ENCODE assay signal across 8 cellular contexts in genomic region chr10:125896088-125896934, GRCh38. TPM values are rescaled to one million over a fixed set of nuclear protein-coding genes. Genes with fewer than 3 reads are reported as not detected.
DNase-seq lines count a peak whose midpoint lies in the region; ATAC-seq and TF ChIP-seq lines count a peak whose summit lies in the region.
"Not testable (repeated sequence)": the region's sequence is repeated elsewhere in the genome, so short reads cannot be mapped to it uniquely, and the experiment has no call there.

FANK1 (plus strand) TSS chr10:125896564; CDS start chr10:125896643, 79 bp downstream.

- POLR2A ChIA-PET in BJ (lab: Charles Lee); activated CD8-positive, alpha-beta T cell treated with anti-CD3 and anti-CD28 coated beads for 36 hours (lab: Charles Lee): not testable (repeated sequence)

- peak within 1 kb of the TSS; percentile 91 for H3K4me3 Mint-ChIP-seq in activated CD8-positive, alpha-beta T cell treated with anti-CD3 and anti-CD28 coated beads for 36 hours

- not testable (repeated sequence) for H3K36me3 ChIP-seq in BJ (ENCODE audit: control insufficient read depth, insufficient read depth, low read length); liver (ENCODE audit: control insufficient read depth in 4 of 4, insufficient read depth in 3 of 4, low read depth in 1 of 4, low read length in 3 of 4)

- not testable (repeated sequence) for H3K36me3 Mint-ChIP-seq in activated CD8-positive, alpha-beta T cell treated with anti-CD3 and anti-CD28 coated beads for 36 hours (ENCODE audit: low read depth)

- H3K4me1 Mint-ChIP-seq in activated CD8-positive, alpha-beta T cell treated with anti-CD3 and anti-CD28 coated beads for 36 hours (ENCODE audit: low read depth) = peaks cover 15% of the 10 kb centered on the region

- not testable (repeated sequence) for H3K9me3 ChIP-seq in liver (ENCODE audit: control insufficient read depth in 4 of 4, low read length in 3 of 4)

- not testable (repeated sequence) for H3K27me3 ChIP-seq in BJ (ENCODE audit: control insufficient read depth, insufficient read depth, low read length); liver (ENCODE audit: control insufficient read depth in 4 of 4, insufficient read depth in 4 of 4, low read length in 3 of 4)

- ATAC-seq in GM19328 (IDR thresholded peaks at IDR 0.05; ENCODE audit: unreplicated experiment) (peak; percentile 86), HG03432 (IDR thresholded peaks at IDR 0.05; ENCODE audit: unreplicated experiment) (peak; percentile 91)
- peak; percentile 87 for ATAC-seq in activated CD8-positive, alpha-beta T cell treated with anti-CD3 and anti-CD28 coated beads for 36 hours

- peak within 1 kb of the TSS; percentile 86 for H3K27ac Mint-ChIP-seq in activated CD8-positive, alpha-beta T cell treated with anti-CD3 and anti-CD28 coated beads for 36 hours

- H3K4me3 ChIP-seq in BJ (ENCODE audit: low read depth, low read length) (peak within 1 kb of the TSS; percentile 86), liver (ENCODE audit: low read depth in 1 of 3, low read length in 3 of 3) (peak within 1 kb of the TSS; percentile 69 to 75 (median 74))

- TF ChIP-seq CTCF in BJ (IDR thresholded peaks at IDR 0.05; ENCODE audit: insufficient read depth, low read depth, low read length); activated CD8-positive, alpha-beta T cell treated with anti-CD3 and anti-CD28 coated beads for 36 hours (IDR thresholded peaks at IDR 0.05); liver (IDR thresholded peaks at IDR 0.05; ENCODE audit: low read depth, low read length, missing input control): not testable (repeated sequence)

- not testable (repeated sequence) for H3K4me1 ChIP-seq in liver (ENCODE audit: control insufficient read depth in 4 of 4, insufficient read depth in 4 of 4, low read length in 3 of 4)

- not testable (repeated sequence) for DNase-seq in BJ (ENCODE audit: low read depth)
- DNase-seq in NCI-H82 (lab: John Stamatoyannopoulos, UW) (peak; percentile 82), ecto neural progenitor cell (ENCODE audit: low spot score) (peak; percentile 92)
- peak; percentile 91 for DNase-seq in activated CD8-positive, alpha-beta T cell treated with anti-CD3 and anti-CD28 coated beads for 36 hours
- peak; percentile 80 for DNase-seq in stimulated activated CD4-positive, alpha-beta T cell treated with anti-CD3 and anti-CD28 coated beads, Interleukin-1b, Interleukin-23, amount 100 ng/mL, for 48 hours

- H3K27me3 Mint-ChIP-seq in activated CD8-positive, alpha-beta T cell treated with anti-CD3 and anti-CD28 coated beads for 36 hours = not testable (repeated sequence)

- H3K9ac ChIP-seq in liver (ENCODE audit: low read depth in 1 of 2, low read length in 2 of 2) = peak within 1 kb of the TSS; percentile 40 to 61

- not testable (repeated sequence) for H3K9me3 Mint-ChIP-seq in activated CD8-positive, alpha-beta T cell treated with anti-CD3 and anti-CD28 coated beads for 36 hours

- not testable (repeated sequence) for TF ChIP-seq RAD21 in liver (IDR thresholded peaks at IDR 0.05)

- CTCF ChIA-PET in BJ (lab: Yijun Ruan, JAX); activated CD8-positive, alpha-beta T cell treated with anti-CD3 and anti-CD28 coated beads for 36 hours (lab: Charles Lee): not testable (repeated sequence)

- peak within 1 kb of the TSS; percentile 64 to 82 for H3K27ac ChIP-seq in liver (ENCODE audit: low read depth in 1 of 2, low read length in 2 of 2)

- intact Hi-C loops in activated CD8-positive, alpha-beta T cell treated with anti-CD3 and anti-CD28 coated beads for 36 hours (cut with micrococcal nuclease) = not testable (repeated sequence)

- 23% methylated on average over 106 of the region's 106 CpGs for WGBS in liver

TF ChIP-seq in liver, 16 proteins besides CTCF, POLR2A, EP300 and RAD21:
- peak; percentile 36 to 40 for TF ChIP-seq RXRA (IDR thresholded peaks at IDR 0.05)
- TF ChIP-seq ZBTB33 (IDR thresholded peaks at IDR 0.05) = peak; percentile 50
TF ChIP-seq in liver: peak in this region for 2; not testable (repeated sequence) for 14.

RNA-seq across cellular contexts. Expression of gene FANK1, which starts in this region (rescaled TPM):
- 1.8 and 2.4 TPM in 2 replicates for polyA plus RNA-seq in BJ (2011; rRNA removed)
- polyA minus RNA-seq in BJ (2011; rRNA and poly(A)+ RNA removed) = 1.1 and 2.4 TPM in 2 replicates
- under 1 TPM; 0.45 to 0.58 TPM for total RNA-seq in activated CD8-positive, alpha-beta T cell treated with anti-CD3 and anti-CD28 coated beads for 36 hours
- under 1 TPM in 1 of 2 donors, not detected in 1; 0.28 TPM for total RNA-seq in liver
- polyA plus RNA-seq in liver = not detected

Comparison
In these comparisons a context has a peak if more than half of its experiments do, and no peak if none do; other contexts are left out.
1. Peak in DNase-seq and ATAC-seq in activated CD8-positive, alpha-beta T cell treated with anti-CD3 and anti-CD28 coated beads for 36 hours; RNA of the gene not detected or under 1 TPM.